ENCODE assay signal across 1 cellular context in the genomic region with DNA sequence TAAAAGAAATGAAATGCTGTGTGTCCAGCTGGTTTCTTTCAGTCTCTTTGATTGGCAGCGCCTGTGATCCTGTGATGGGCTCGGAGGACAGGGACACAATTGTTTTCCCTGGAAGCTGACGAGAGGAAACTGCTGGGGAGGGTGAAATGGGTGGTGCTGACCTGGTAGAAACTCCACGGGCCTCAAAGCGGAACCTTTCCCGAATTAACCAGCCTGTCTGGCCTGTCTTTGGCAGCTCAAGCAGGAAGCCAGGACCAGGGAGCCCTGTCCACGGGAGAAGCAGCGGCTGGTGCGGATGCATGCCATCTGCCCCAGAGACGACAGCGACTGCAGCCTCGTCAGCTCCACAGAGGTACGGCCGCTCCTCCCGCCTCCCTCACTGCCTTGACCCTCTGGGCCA.
TF ChIP-seq lines count a peak whose summit lies in the region.

No MANE protein-coding gene starts in this region.

TF ChIP-seq in endothelial cell of umbilical vein, 7 proteins besides CTCF, POLR2A, EP300 and RAD21:
- TF ChIP-seq JUN (IDR thresholded peaks at IDR 0.05; ENCODE audit: borderline replicate concordance, insufficient read depth, insufficient read length, low read depth): no peak
- TF ChIP-seq FOS (IDR thresholded peaks at IDR 0.05; ENCODE audit: borderline replicate concordance, insufficient read depth, low read length): no peak
- no peak for TF ChIP-seq MYC (IDR thresholded peaks at IDR 0.05; ENCODE audit: low read depth, low read length)
- no peak for TF ChIP-seq GATA2 (IDR thresholded peaks at IDR 0.05; ENCODE audit: insufficient read depth, insufficient read length, low read depth, low read length)
- TF ChIP-seq MAX (IDR thresholded peaks at IDR 0.05; ENCODE audit: insufficient read depth, insufficient read length): no peak
- no peak for TF ChIP-seq POLR2AphosphoS5 (IDR thresholded peaks at IDR 0.05; ENCODE audit: insufficient read depth, low read depth, low read length)
- TF ChIP-seq EZH2 (IDR thresholded peaks at IDR 0.05; ENCODE audit: borderline replicate concordance, low read depth, low read length, severe bottlenecking): no peak
